In genomic region chr14:81380009-81380408, GRCh38 we compare ENCODE assay signal across 1 cellular context. TPM values are rescaled to one million over a fixed set of nuclear protein-coding genes. Genes with fewer than 3 reads are reported as not detected.
"Had no signal": no experiment of that assay in that cellular context is flagged by ENCODE, and none has a peak within 500 bp of the region (broad histone marks: within the 10 kb centered on the region; RNA-seq: fewer than 3 reads in every experiment).

No MANE protein-coding gene starts in this region.

RNA-seq across cellular contexts. Expression of gene STON2, which starts 20.1 kb away (rescaled TPM):
- polyA plus RNA-seq: SK-N-SH had no signal
